Comparison of ENCODE assay signal across 15 cellular contexts in genomic region chr10:25701651-25702050, GRCh38.
DNase-seq lines count a peak whose midpoint lies in the region; ATAC-seq and TF ChIP-seq lines count a peak whose summit lies in the region.
"Had no signal": no experiment of that assay in that cellular context is flagged by ENCODE, and none has a peak within 500 bp of the region (broad histone marks: within the 10 kb centered on the region; RNA-seq: fewer than 3 reads in every experiment).

No MANE protein-coding gene starts in this region.

- H3K27me3 Mint-ChIP-seq in CD4-positive, alpha-beta T cell, result no peaks in the 10 kb centered on the region
- H3K27me3 Mint-ChIP-seq: IgD-negative memory B cell had no signal

- H3K27me3 ChIP-seq in trophoblast cell (ENCODE audit: insufficient read depth, low read length), result no peaks in the 10 kb centered on the region
- H3K27me3 ChIP-seq in CD4-positive, alpha-beta T cell (ENCODE audit: control insufficient read depth, insufficient read depth, low read length), result no peaks in the 10 kb centered on the region
- H3K27me3 ChIP-seq: BLaER1 had no signal

- no peaks in the 10 kb centered on the region for H3K9me3 Mint-ChIP-seq in CD4-positive, alpha-beta T cell
- H3K9me3 Mint-ChIP-seq: IgD-negative memory B cell had no signal

- no peak overlapping the region for H3K14ac ChIP-seq in trophoblast cell (ENCODE audit: low read length)

- no peak overlapping the region for H3K4me2 ChIP-seq in trophoblast cell (ENCODE audit: low read length)
- H3K4me2 ChIP-seq: BLaER1, PC-9 had no signal

- H4K12ac ChIP-seq in trophoblast cell (ENCODE audit: low read depth, low read length), result no peak overlapping the region

- H4K8ac ChIP-seq in trophoblast cell (ENCODE audit: low read depth, low read length), result no peak overlapping the region

- H3K4me3 Mint-ChIP-seq in CD4-positive, alpha-beta T cell, result no peak overlapping the region
- H3K4me3 Mint-ChIP-seq: IgD-negative memory B cell had no signal

- no peak overlapping the region for H2AK5ac ChIP-seq in trophoblast cell (ENCODE audit: low read length)

- peaks cover 3% of the 10 kb centered on the region for H3K79me1 ChIP-seq in trophoblast cell (ENCODE audit: low read length)

- POLR2A ChIA-PET in CD4-positive, alpha-beta T cell (lab: Charles Lee), result no interaction called here

- no peak overlapping the region for H2BK5ac ChIP-seq in trophoblast cell (ENCODE audit: low read depth, low read length, poor library complexity)

- H3K18ac ChIP-seq in trophoblast cell (ENCODE audit: low read length), result no peak overlapping the region

- no peak for ATAC-seq in CD4-positive, alpha-beta T cell (ENCODE audit: poor library complexity)
- no peak for ATAC-seq in HG02981 (IDR thresholded peaks at IDR 0.05; ENCODE audit: unreplicated experiment)

- H4K91ac ChIP-seq in trophoblast cell (ENCODE audit: low read depth, low read length), result no peak overlapping the region

- no peak overlapping the region for H3K9ac ChIP-seq in trophoblast cell (ENCODE audit: low read length)
- H3K9ac ChIP-seq: BLaER1 had no signal

- CTCF ChIA-PET in CD4-positive, alpha-beta T cell (lab: Charles Lee), result no interaction called here

- no peaks in the 10 kb centered on the region for H3K4me1 Mint-ChIP-seq in CD4-positive, alpha-beta T cell (ENCODE audit: low read depth)

- no peak overlapping the region for H2BK12ac ChIP-seq in trophoblast cell (ENCODE audit: low read length)

- no peak overlapping the region for H2BK120ac ChIP-seq in trophoblast cell (ENCODE audit: insufficient read depth, low read length, poor library complexity)

- H3K23ac ChIP-seq in trophoblast cell (ENCODE audit: low read length), result no peak overlapping the region

- no peak overlapping the region for H2AFZ ChIP-seq in trophoblast cell (ENCODE audit: insufficient read depth, low read length, poor library complexity)
- H2AFZ ChIP-seq: PC-9 had no signal

- no peaks in the 10 kb centered on the region for H3K36me3 ChIP-seq in trophoblast cell (ENCODE audit: control insufficient read depth in 1 of 2, insufficient read depth in 2 of 2, low read length in 2 of 2)
- H3K36me3 ChIP-seq: BLaER1 had no signal

- H3K4me1 ChIP-seq in trophoblast cell (ENCODE audit: control insufficient read depth in 1 of 2, insufficient read depth in 2 of 2, low read length in 2 of 2), result peaks cover 12 to 14% of the 10 kb centered on the region in 2 experiments

- no peaks in the 10 kb centered on the region for H3K36me3 Mint-ChIP-seq in CD4-positive, alpha-beta T cell (ENCODE audit: low read depth)
- H3K36me3 Mint-ChIP-seq: IgD-negative memory B cell had no signal

- no peaks in the 10 kb centered on the region for H3K79me2 ChIP-seq in trophoblast cell (ENCODE audit: control insufficient read depth, insufficient read depth, low read length, poor library complexity)

- TF ChIP-seq CTCF in CD4-positive, alpha-beta T cell (IDR thresholded peaks at IDR 0.05), result no peak

- intact Hi-C loops in CD4-positive, alpha-beta T cell (cut with DNase I, micrococcal nuclease), result no loop called here
- intact Hi-C loops in cardiac septum (cut with DNase I), result no loop called here

- no peak overlapping the region for H3K27ac ChIP-seq in trophoblast cell (ENCODE audit: low read depth, low read length)
- no peak overlapping the region for H3K27ac ChIP-seq in CD4-positive, alpha-beta T cell (ENCODE audit: low read depth, low read length)
- H3K27ac ChIP-seq: 22Rv1, BLaER1, PC-9 had no signal

- no peak overlapping the region for H3K4me3 ChIP-seq in trophoblast cell (ENCODE audit: low read depth, low read length)
- H3K4me3 ChIP-seq: BLaER1, PC-9 had no signal

- no peak overlapping the region for H3K27ac Mint-ChIP-seq in CD4-positive, alpha-beta T cell

- H3K4ac ChIP-seq in trophoblast cell (ENCODE audit: low read depth, low read length), result peak overlapping the region; percentile 25

- no CpG with 5 or more reads among the region's 15 CpGs for WGBS in trophoblast cell (ENCODE audit: extremely low coverage, insufficient coverage, insufficient read length)

- H3K9me3 ChIP-seq in trophoblast cell (ENCODE audit: insufficient read depth, low read depth, low read length), result peaks cover 2% of the 10 kb centered on the region
- H3K9me3 ChIP-seq in CD4-positive, alpha-beta T cell (ENCODE audit: control insufficient read depth, low read length), result no peaks in the 10 kb centered on the region
- H3K9me3 ChIP-seq: BLaER1 had no signal

- peak; percentile 17 for DNase-seq in NCI-H146 (lab: John Stamatoyannopoulos, UW)
- DNase-seq in NCI-H146 treated with DMSO at 0.1 percent for 48 hours (lab: John Stamatoyannopoulos, UW; ENCODE audit: unreplicated experiment), result no peak
- peak; percentile 84 for DNase-seq in cerebellar cortex (ENCODE audit: low spot score)
- DNase-seq in iPS-NIHi7 (ENCODE audit: extremely low spot score), result peak; percentile 43
- DNase-seq in trophoblast cell, result no peak
- DNase-seq in CD4-positive, alpha-beta T cell, result no peak
- DNase-seq in cardiac septum (ENCODE audit: low spot score), result no peak
- DNase-seq: DMS 273 treated with DMSO at 0.1 percent for 48 hours, NCI-H1417 treated with DMSO at 0.1 percent for 48 hours, NCI-H345, PC-9 had no signal

Comparison
In these comparisons a context has a peak if more than half of its experiments do, and no peak if none do; other contexts are left out.
1. DNase-seq: peak in NCI-H146 (single experiment), cerebellar cortex (single experiment) and iPS-NIHi7 (single experiment); none in NCI-H146 treated with DMSO at 0.1 percent for 48 hours (single experiment), trophoblast cell (0 of 2), CD4-positive, alpha-beta T cell (0 of 10) and cardiac septum (single experiment).